1 cellular context compared by ENCODE assay signal in the genomic region with DNA sequence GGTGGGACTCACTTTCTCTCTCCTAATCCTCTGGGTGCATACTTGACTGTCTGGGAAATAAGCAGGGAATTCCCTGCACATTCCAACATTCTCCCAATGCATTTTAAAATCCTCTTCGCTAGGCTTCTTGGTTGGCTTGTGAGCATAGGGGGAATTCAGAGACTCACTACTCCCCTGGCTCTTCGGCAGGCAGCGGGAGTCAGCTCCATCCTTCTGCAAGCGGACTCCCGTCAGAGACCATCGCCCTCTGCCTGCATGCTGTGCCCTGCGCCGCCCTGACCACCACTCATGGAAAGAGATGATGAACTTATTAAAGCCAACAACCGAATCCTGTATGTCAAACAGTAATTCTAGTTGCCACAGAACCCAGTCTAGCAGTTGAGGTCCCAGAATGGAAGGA.
TF ChIP-seq lines count a peak whose summit lies in the region.

No MANE protein-coding gene starts in this region.

TF ChIP-seq in endothelial cell of umbilical vein, 7 proteins besides CTCF, POLR2A, EP300 and RAD21:
- TF ChIP-seq MYC (IDR thresholded peaks at IDR 0.05; ENCODE audit: low read depth, low read length) (no peak), EZH2 (IDR thresholded peaks at IDR 0.05; ENCODE audit: borderline replicate concordance, low read depth, low read length, severe bottlenecking) (no peak), GATA2 (IDR thresholded peaks at IDR 0.05; ENCODE audit: insufficient read depth, insufficient read length, low read depth, low read length) (no peak), POLR2AphosphoS5 (IDR thresholded peaks at IDR 0.05; ENCODE audit: insufficient read depth, low read depth, low read length) (no peak), JUN (IDR thresholded peaks at IDR 0.05; ENCODE audit: borderline replicate concordance, insufficient read depth, insufficient read length, low read depth) (no peak), FOS (IDR thresholded peaks at IDR 0.05; ENCODE audit: borderline replicate concordance, insufficient read depth, low read length) (no peak)
- TF ChIP-seq, protein P1, sequence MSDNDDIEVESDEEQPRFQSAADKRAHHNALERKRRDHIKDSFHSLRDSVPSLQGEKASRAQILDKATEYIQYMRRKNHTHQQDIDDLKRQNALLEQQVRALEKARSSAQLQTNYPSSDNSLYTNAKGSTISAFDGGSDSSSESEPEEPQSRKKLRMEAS (IDR thresholded peaks at IDR 0.05; ENCODE audit: insufficient read depth, insufficient read length): no peak
